21 cellular contexts compared by ENCODE assay signal in the genomic region with DNA sequence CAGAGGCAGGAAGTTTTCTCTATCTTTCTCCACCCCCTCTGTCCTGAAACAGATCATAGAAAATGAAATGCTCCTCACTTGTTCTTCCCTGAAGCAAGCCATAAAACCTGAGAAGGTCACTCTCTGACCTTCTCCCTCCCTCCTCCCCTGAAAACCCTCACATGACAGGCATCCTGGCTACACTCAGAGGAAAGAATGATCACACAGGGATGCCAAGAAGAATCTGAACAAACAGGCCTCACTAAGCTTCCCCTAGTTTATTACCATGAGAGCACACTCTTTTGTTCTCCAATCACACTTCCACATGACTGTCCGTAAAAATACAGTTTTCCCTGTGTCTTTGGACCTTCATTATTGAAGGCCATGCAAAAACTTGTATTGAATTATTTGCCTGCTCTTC.
A peak's percentile ranks its signal among the peaks of the same experiment; 100 is the strongest.
DNase-seq lines count a peak whose midpoint lies in the region; ATAC-seq and TF ChIP-seq lines count a peak whose summit lies in the region.
"Had no signal": no experiment of that assay in that cellular context is flagged by ENCODE, and none has a peak within 500 bp of the region (broad histone marks: within the 10 kb centered on the region; RNA-seq: fewer than 3 reads in every experiment).

No MANE protein-coding gene starts in this region.

- H3K4me3 ChIP-seq in choroid plexus epithelial cell (ENCODE audit: low read depth, low read length) = no peak overlapping the region
- H3K4me3 ChIP-seq: esophagus muscularis mucosa, left lung had no signal

- no peak for TF ChIP-seq CTCF in choroid plexus epithelial cell (conservative IDR thresholded peaks at IDR 0.05; ENCODE audit: low read depth, low read length)
- TF ChIP-seq CTCF in GM20000 (IDR thresholded peaks at IDR 0.05; ENCODE audit: extremely low read depth, missing control alignments) = no peak

- intact Hi-C loops in sciatic nerve (cut with DNase I) = no loop called here

- peak; percentile 39 for DNase-seq in ELF-1 (ENCODE audit: low read depth, low spot score)
- DNase-seq in choroid plexus epithelial cell (ENCODE audit: low read depth) = peak; percentile 1
- peak; percentile 7 for DNase-seq in kidney tubule cell (ENCODE audit: low spot score)
- DNase-seq in sciatic nerve (ENCODE audit: low spot score) = no peak
- DNase-seq in GM20000 (ENCODE audit: low spot score) = no peak
- DNase-seq in H4 (ENCODE audit: low spot score) = no peak
- DNase-seq: activated gamma-delta T cell treated with Interleukin-2 at 50 U/mL for 16 hours; CD4-positive, alpha-beta T cell; GF-D8; left lung; MM.1S; NCI-H2171 treated with DMSO at 0.1 percent for 48 hours; NCI-H526; nucleus accumbens; retina; stimulated activated CD4-positive, alpha-beta T cell treated with anti-CD3 and anti-CD28 coated beads, Interleukin-15, amount 100 ng/mL, for 24 hours; substantia nigra; T-helper 1 cell had no signal

- ATAC-seq in sciatic nerve (peak; percentile 62), HG02870 (IDR thresholded peaks at IDR 0.05; ENCODE audit: unreplicated experiment) (no peak), HG03378 (IDR thresholded peaks at IDR 0.05; ENCODE audit: unreplicated experiment) (no peak)

Comparison
In these comparisons a context has a peak if more than half of its experiments do, and no peak if none do; other contexts are left out.
1. DNase-seq: peak in ELF-1 (single experiment), choroid plexus epithelial cell (single experiment) and kidney tubule cell (single experiment); none in sciatic nerve (single experiment), GM20000 (single experiment) and H4 (single experiment).